Comparison of ENCODE assay signal across 8 cellular contexts in genomic region chr20:62496525-62497218, GRCh38. TPM values are rescaled to one million over a fixed set of nuclear protein-coding genes. Genes with fewer than 3 reads are reported as not detected.
A peak's percentile ranks its signal among the peaks of the same experiment; 100 is the strongest.
DNase-seq lines count a peak whose midpoint lies in the region; ATAC-seq, FAIRE-seq and TF ChIP-seq lines count a peak whose summit lies in the region.

No MANE protein-coding gene starts in this region.

- H3K4me1 ChIP-seq in PC-9 (replicated peaks; ENCODE audit: insufficient read depth) (no peaks in the 10 kb centered on the region), endothelial cell of umbilical vein (ENCODE audit: control insufficient read depth, extremely low read depth, insufficient read depth, low read length) (no peaks in the 10 kb centered on the region), gastrocnemius medialis (peaks cover 34 to 40% of the 10 kb centered on the region in 2 donors)

- TF ChIP-seq POLR2A in endothelial cell of umbilical vein (IDR thresholded peaks at IDR 0.05; ENCODE audit: low read depth, low read length) (no peak), gastrocnemius medialis (IDR thresholded peaks at IDR 0.05) (no peak)

- peak; percentile 75 for DNase-seq in NCI-H82 (lab: John Stamatoyannopoulos, UW)
- DNase-seq in NCI-H82 treated with DMSO at 0.1 percent for 48 hours (lab: John Stamatoyannopoulos, UW; ENCODE audit: unreplicated experiment) = no peak
- peak in 1 of 2 experiments; percentile 34 for DNase-seq in PC-9
- DNase-seq in endothelial cell of umbilical vein (ENCODE audit: low read depth, low spot score) = no peak
- DNase-seq in gastrocnemius medialis = no peak
- DNase-seq in kidney tubule cell (ENCODE audit: low spot score) = no peak

- H4K20me1 ChIP-seq in PC-9 (ENCODE audit: insufficient read depth) (no peaks in the 10 kb centered on the region), endothelial cell of umbilical vein (replicated peaks; ENCODE audit: control insufficient read depth, extremely low read depth, insufficient read depth, low read length) (no peaks in the 10 kb centered on the region)

- H3F3A ChIP-seq in PC-9 (ENCODE audit: insufficient read depth, low read depth) = peaks cover 16% of the 10 kb centered on the region

- H3K36me3 ChIP-seq in PC-9 (ENCODE audit: low read depth) (no peaks in the 10 kb centered on the region), endothelial cell of umbilical vein (ENCODE audit: control insufficient read depth in 2 of 2, extremely low read depth in 1 of 2, insufficient read depth in 2 of 2, low read length in 2 of 2) (no peaks in the 10 kb centered on the region), gastrocnemius medialis (no peaks in the 10 kb centered on the region)

- no peaks in the 10 kb centered on the region for H3K9me1 ChIP-seq in endothelial cell of umbilical vein (replicated peaks; ENCODE audit: control insufficient read depth, extremely low read depth, insufficient read depth, low read length)

- intact Hi-C loops in PC-9 (cut with micrococcal nuclease; ENCODE audit: unreplicated experiment) (loop anchor here (2.0 to 5.0 kb wide), 2 partner anchors 84 to 194 kb away; partner anchors contain the start of gene ADRM1), endothelial cell of umbilical vein (cut with micrococcal nuclease) (loop anchor here (1.0 kb wide), 1 partner anchor 194 kb away; the partner anchor contains the start of gene ADRM1), gastrocnemius medialis (cut with DNase I; ENCODE audit: low total_unique reads) (loop anchor here (5.0 kb wide), 2 partner anchors 89 to 194 kb away; partner anchors contain the start of genes ADRM1 and CABLES2)

- H3K4me2 ChIP-seq in PC-9 (no peak overlapping the region), endothelial cell of umbilical vein (ENCODE audit: insufficient read depth, low read length) (no peak overlapping the region)

- H2AFZ ChIP-seq in PC-9 = no peak overlapping the region
- H2AFZ ChIP-seq in endothelial cell of umbilical vein (ENCODE audit: low read depth, low read length) = no peak overlapping the region

- in situ Hi-C loops in gastrocnemius medialis (cut with MboI; ENCODE audit: low sequenced_read_pairs in 4 of 4) = loop anchor here in 1 of 4 donors (10.0 kb wide), 1 partner anchor 118 kb away; no protein-coding TSS in a partner anchor

- no peaks in the 10 kb centered on the region for H3K9me3 ChIP-seq in PC-9 (ENCODE audit: insufficient read depth, low read depth)
- H3K9me3 ChIP-seq in endothelial cell of umbilical vein (replicated peaks; ENCODE audit: control insufficient read depth, insufficient read depth, low read length) = no peaks in the 10 kb centered on the region
- H3K9me3 ChIP-seq in gastrocnemius medialis = no peaks in the 10 kb centered on the region

- no peaks in the 10 kb centered on the region for H3K79me2 ChIP-seq in PC-9 (ENCODE audit: low read depth)
- H3K79me2 ChIP-seq in endothelial cell of umbilical vein (ENCODE audit: control insufficient read depth, insufficient read depth, low read length) = no peaks in the 10 kb centered on the region

- peak; percentile 80 for TF ChIP-seq CTCF in PC-9 (conservative IDR thresholded peaks at IDR 0.05)
- TF ChIP-seq CTCF in endothelial cell of umbilical vein (IDR thresholded peaks at IDR 0.05; ENCODE audit: extremely low read depth in 1 of 2, insufficient read depth in 1 of 2, low read depth in 1 of 2, low read length in 2 of 2) = peak; percentile 44 to 78
- TF ChIP-seq CTCF in gastrocnemius medialis (IDR thresholded peaks at IDR 0.05 in 4 of 5, conservative IDR thresholded peaks at IDR 0.05 in 1 of 5) = peak; percentile 50 to 77 (median 65)

- dilution Hi-C loops in endothelial cell of umbilical vein (cut with MboI; ENCODE audit: extremely low pct_ligation_motif_present, low sequenced_read_pairs) = no loop called here

- FAIRE-seq in endothelial cell of umbilical vein (lab: Jason Lieb, UNC) = no peak

- H3K9ac ChIP-seq in endothelial cell of umbilical vein (replicated peaks; ENCODE audit: extremely low read depth, insufficient read depth, low read length) = no peak overlapping the region

- H3K27ac ChIP-seq in PC-9 (no peak overlapping the region), endothelial cell of umbilical vein (ENCODE audit: insufficient read depth, low read depth, low read length) (no peak overlapping the region), gastrocnemius medialis (peak overlapping the region in 3 of 4 donors; percentile 93 to 95 (median 94))

- H3K9me2 ChIP-seq in PC-9 (ENCODE audit: insufficient read depth) = no peaks in the 10 kb centered on the region

- CTCF ChIA-PET in PC-9 (lab: Charles Lee) (no interaction called here), endothelial cell of umbilical vein (lab: Charles Lee) (interaction anchor here (1.0 kb wide), 1 partner anchor 120 kb away, joined by 3 read pairs; no protein-coding TSS in a partner anchor)

- H3K27me3 ChIP-seq in PC-9 (ENCODE audit: insufficient read depth, low read depth) = no peaks in the 10 kb centered on the region
- H3K27me3 ChIP-seq in endothelial cell of umbilical vein (ENCODE audit: control insufficient read depth in 2 of 2, insufficient read depth in 2 of 2, low read length in 2 of 2) = no peaks in the 10 kb centered on the region
- H3K27me3 ChIP-seq in gastrocnemius medialis = no peaks in the 10 kb centered on the region

- POLR2A ChIA-PET in PC-9 (lab: Charles Lee; ENCODE audit: unreplicated experiment) (no interaction called here), endothelial cell of umbilical vein (lab: Charles Lee) (no interaction called here)

- H3K4me3 ChIP-seq in PC-9 = no peak overlapping the region
- H3K4me3 ChIP-seq in endothelial cell of umbilical vein (replicated peaks in 1 of 3; ENCODE audit: insufficient read depth in 1 of 3, low read depth in 1 of 3, low read length in 3 of 3) = no peak overlapping the region
- no peak overlapping the region for H3K4me3 ChIP-seq in gastrocnemius medialis

- no TSS peak for BruUV-seq in PC-9 (replicated peaks; lab: Mats Ljungman, UMichigan)
- no TSS peak for BruUV-seq in endothelial cell of umbilical vein (replicated peaks; lab: Mats Ljungman, UMichigan)

- no peak for ATAC-seq in gastrocnemius medialis
- no peak for ATAC-seq in HG03378 (IDR thresholded peaks at IDR 0.05; ENCODE audit: unreplicated experiment)
- ATAC-seq in GM18909 (IDR thresholded peaks at IDR 0.05; ENCODE audit: poor library complexity, unreplicated experiment) = no peak

TF ChIP-seq in endothelial cell of umbilical vein, 7 proteins besides CTCF, POLR2A, EP300 and RAD21:
- TF ChIP-seq POLR2AphosphoS5 (IDR thresholded peaks at IDR 0.05; ENCODE audit: insufficient read depth, low read depth, low read length) (no peak), MAX (IDR thresholded peaks at IDR 0.05; ENCODE audit: insufficient read depth, insufficient read length) (no peak), MYC (IDR thresholded peaks at IDR 0.05; ENCODE audit: low read depth, low read length) (no peak), GATA2 (IDR thresholded peaks at IDR 0.05; ENCODE audit: insufficient read depth, insufficient read length, low read depth, low read length) (no peak), EZH2 (IDR thresholded peaks at IDR 0.05; ENCODE audit: borderline replicate concordance, low read depth, low read length, severe bottlenecking) (no peak), JUN (IDR thresholded peaks at IDR 0.05; ENCODE audit: borderline replicate concordance, insufficient read depth, insufficient read length, low read depth) (no peak), FOS (IDR thresholded peaks at IDR 0.05; ENCODE audit: borderline replicate concordance, insufficient read depth, low read length) (no peak)

RNA-seq across cellular contexts. Expression of gene GATA5, which starts 20.9 kb away (rescaled TPM):
- total RNA-seq in PC-9 (2021) (0.96 and 2.1 TPM in 2 replicates), endothelial cell of umbilical vein (not detected in 2 replicates), gastrocnemius medialis (not detected)
- not detected in 2 replicates for polyA plus RNA-seq in endothelial cell of umbilical vein
- polyA plus RNA-seq in endothelial cell of umbilical vein (2011; cell fraction: cytosol; rRNA removed) = not detected in 2 replicates
- polyA plus RNA-seq in endothelial cell of umbilical vein (2011; cell fraction: nucleus; rRNA removed) = not detected in 2 replicates
- not detected in 2 replicates for polyA plus RNA-seq in endothelial cell of umbilical vein (2012)
- polyA minus RNA-seq in endothelial cell of umbilical vein = not detected in 2 replicates
- not detected for polyA minus RNA-seq in endothelial cell of umbilical vein (2011; cell fraction: cytosol; rRNA and poly(A)+ RNA removed)
- not detected in 2 replicates for polyA minus RNA-seq in endothelial cell of umbilical vein (2011; cell fraction: nucleus; rRNA and poly(A)+ RNA removed)

Comparison
In these comparisons a context has a peak if more than half of its experiments do, and no peak if none do; other contexts are left out.
1. H3K27ac ChIP-seq: peak in gastrocnemius medialis (3 of 4); none in PC-9 (single experiment) and endothelial cell of umbilical vein (single experiment).
2. Peak in every context shown above with its lines, with median percentiles within 50 percentile points of each other: CTCF ChIP-seq.